In the genomic region with DNA sequence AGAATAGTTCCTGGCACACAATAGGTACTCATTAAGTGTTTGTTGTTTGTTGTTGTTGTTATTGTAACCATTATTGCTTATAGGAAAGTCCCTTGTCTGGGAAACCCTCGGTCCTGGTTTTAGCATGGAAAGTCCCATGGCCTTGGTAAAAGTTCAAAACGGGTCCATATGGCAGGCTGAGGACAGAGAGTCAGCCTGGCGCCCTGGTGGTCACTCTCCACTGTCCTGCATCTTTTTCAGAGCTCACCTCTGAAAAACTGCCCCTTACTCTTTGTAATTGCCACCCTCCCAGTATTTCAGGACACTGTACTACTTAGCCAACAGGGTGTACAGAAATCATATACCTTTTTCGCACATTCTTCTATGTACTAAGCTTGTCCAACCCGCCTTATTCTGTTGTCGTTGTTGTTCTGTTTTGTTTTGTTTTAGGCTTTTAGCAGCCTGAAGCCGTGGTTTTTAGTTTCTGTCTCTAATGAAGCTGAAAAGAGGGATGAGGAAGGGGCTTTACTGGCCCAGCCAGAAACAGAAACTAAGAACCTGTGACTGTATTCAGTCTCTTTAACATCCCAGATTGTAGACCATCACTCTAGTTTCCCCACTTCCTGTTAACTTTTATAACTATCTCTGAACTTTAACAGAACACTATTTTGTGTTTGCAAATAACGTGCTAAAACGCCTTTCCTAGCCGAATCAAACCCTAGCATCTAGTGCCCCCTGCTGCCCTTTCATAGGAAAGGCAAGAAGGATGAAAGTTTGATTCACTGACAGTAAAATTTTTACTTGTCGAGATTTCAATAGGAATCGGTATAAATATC, we compare ENCODE assay signal across 8 cellular contexts. TPM values are rescaled to one million over a fixed set of nuclear protein-coding genes. Genes with fewer than 3 reads are reported as not detected.
DNase-seq lines count a peak whose midpoint lies in the region; ATAC-seq, FAIRE-seq and TF ChIP-seq lines count a peak whose summit lies in the region.

No MANE protein-coding gene starts in this region.

- no peaks in the 10 kb centered on the region for H3K9me3 Mint-ChIP-seq in activated naive CD8-positive, alpha-beta T cell treated with anti-CD3 and anti-CD28 coated beads, Interleukin-2, amount 50 U/mL, for 24 hours

- peak overlapping the region; percentile 65 for H2AFZ ChIP-seq in MM.1S (ENCODE audit: low read length)

- peak overlapping the region; percentile 92 for H3K4me3 ChIP-seq in MM.1S (ENCODE audit: low read length)
- H3K4me3 ChIP-seq in SK-N-MC = peak overlapping the region; percentile 96

- TF ChIP-seq CTCF in MM.1S (IDR thresholded peaks at IDR 0.05; ENCODE audit: low read length) = peak; percentile 78

- peak overlapping the region; percentile 90 for H3K4me2 ChIP-seq in MM.1S (ENCODE audit: low read depth, low read length)

- peaks cover 46% of the 10 kb centered on the region for H3K79me2 ChIP-seq in MM.1S (ENCODE audit: low read length)

- no peaks in the 10 kb centered on the region for H4K20me1 ChIP-seq in MM.1S (ENCODE audit: insufficient read depth, low read length)

- H3K27ac ChIP-seq in MM.1S (ENCODE audit: low read length) (peak overlapping the region; percentile 82; the same call in 1 of the 2 replicates), SK-N-MC (no peak overlapping the region)

- H3K27ac Mint-ChIP-seq in activated naive CD8-positive, alpha-beta T cell treated with anti-CD3 and anti-CD28 coated beads, Interleukin-2, amount 50 U/mL, for 24 hours = no peak overlapping the region

- intact Hi-C loops in left ventricle myocardium superior (cut with micrococcal nuclease) = loop anchor here (2.0 kb wide), 1 partner anchor 247 kb away; no protein-coding TSS in a partner anchor

- H3K9me2 ChIP-seq in MM.1S (replicated peaks; ENCODE audit: insufficient read depth, low read length) = no peaks in the 10 kb centered on the region

- H3K27me3 ChIP-seq in MM.1S (replicated peaks; ENCODE audit: insufficient read depth, low read length) = no peaks in the 10 kb centered on the region

- H3K36me3 ChIP-seq in MM.1S (replicated peaks; ENCODE audit: insufficient read depth, low read length) (0 out of 2 replicates have a peak, but pooled peaks cover 4% of the 10 kb centered on the region), SK-N-MC (ENCODE audit: insufficient read depth, low read length) (peaks cover 19% of the 10 kb centered on the region)

- no peak overlapping the region for H3K4me3 Mint-ChIP-seq in activated naive CD8-positive, alpha-beta T cell treated with anti-CD3 and anti-CD28 coated beads, Interleukin-2, amount 50 U/mL, for 24 hours

- H3K4me1 Mint-ChIP-seq in activated naive CD8-positive, alpha-beta T cell treated with anti-CD3 and anti-CD28 coated beads, Interleukin-2, amount 50 U/mL, for 24 hours = peaks cover 5% of the 10 kb centered on the region

- no peaks in the 10 kb centered on the region for H3K36me3 Mint-ChIP-seq in activated naive CD8-positive, alpha-beta T cell treated with anti-CD3 and anti-CD28 coated beads, Interleukin-2, amount 50 U/mL, for 24 hours (ENCODE audit: low read depth)

- H3F3A ChIP-seq in MM.1S (ENCODE audit: insufficient read depth, low read length) = peaks cover 37% of the 10 kb centered on the region

- ATAC-seq in activated naive CD8-positive, alpha-beta T cell treated with anti-CD3 and anti-CD28 coated beads, Interleukin-2, amount 50 U/mL, for 24 hours = no peak
- ATAC-seq in left ventricle myocardium superior = peak; percentile 74

- H3K9me3 ChIP-seq in MM.1S (replicated peaks; ENCODE audit: insufficient read depth, low read length) (no peaks in the 10 kb centered on the region), SK-N-MC (ENCODE audit: low read depth, low read length) (no peaks in the 10 kb centered on the region)

- FAIRE-seq in H54 (lab: Jason Lieb, UNC) = peak; percentile 82

- DNase-seq in DMS79 treated with DMSO at 0.1 percent for 48 hours (lab: John Stamatoyannopoulos, UW) (peak; percentile 84), H54 (ENCODE audit: insufficient read length, low spot score) (peak; percentile 65), MM.1S (peak; percentile 69), SK-N-MC (ENCODE audit: low read depth, low spot score) (peak; percentile 76), left ventricle myocardium superior (no peak), pulmonary artery endothelial cell (ENCODE audit: low read depth, low spot score) (peak; percentile 39), islet precursor cell (no peak)
- DNase-seq in activated naive CD8-positive, alpha-beta T cell treated with anti-CD3 and anti-CD28 coated beads, Interleukin-2, amount 50 U/mL, for 24 hours = peak; percentile 53

- TF ChIP-seq POLR2A in H54 (IDR thresholded peaks at IDR 0.05; ENCODE audit: low read depth, low read length) = no peak

- peak overlapping the region; percentile 97 for H3K9ac ChIP-seq in MM.1S (ENCODE audit: low read length)
- peak overlapping the region; percentile 83 for H3K9ac ChIP-seq in SK-N-MC (ENCODE audit: insufficient read length)

- H3K4me1 ChIP-seq in MM.1S (ENCODE audit: low read length) = peaks cover 21% of the 10 kb centered on the region

- H3K27me3 Mint-ChIP-seq in activated naive CD8-positive, alpha-beta T cell treated with anti-CD3 and anti-CD28 coated beads, Interleukin-2, amount 50 U/mL, for 24 hours = peaks cover 2% of the 10 kb centered on the region

RNA-seq across cellular contexts. Expression of gene TMEM14A, which starts 7.6 kb away (rescaled TPM):
- 8.8 TPM for total RNA-seq in left ventricle myocardium superior
- total RNA-seq in pulmonary artery endothelial cell = 25.2 and 29.8 TPM in 2 replicates

Comparison
In these comparisons a context has a peak if more than half of its experiments do, and no peak if none do; other contexts are left out.
1. DNase-seq: peak in DMS79 treated with DMSO at 0.1 percent for 48 hours (single experiment), H54 (single experiment), MM.1S (single experiment), SK-N-MC (single experiment), activated naive CD8-positive, alpha-beta T cell treated with anti-CD3 and anti-CD28 coated beads, Interleukin-2, amount 50 U/mL, for 24 hours (single experiment) and pulmonary artery endothelial cell (single experiment); none in left ventricle myocardium superior (single experiment) and islet precursor cell (single experiment).